ENCODE assay signal across 14 cellular contexts in genomic region chr5:82676663-82677062, GRCh38.
A peak's percentile ranks its signal among the peaks of the same experiment; 100 is the strongest.
DNase-seq lines count a peak whose midpoint lies in the region; ATAC-seq and TF ChIP-seq lines count a peak whose summit lies in the region.
"Had no signal": no experiment of that assay in that cellular context is flagged by ENCODE, and none has a peak within 500 bp of the region (broad histone marks: within the 10 kb centered on the region; RNA-seq: fewer than 3 reads in every experiment).

No MANE protein-coding gene starts in this region.

- no peaks in the 10 kb centered on the region for H3K36me3 ChIP-seq in mucosa of descending colon (ENCODE audit: low read depth)
- no peaks in the 10 kb centered on the region for H3K36me3 ChIP-seq in transverse colon
- H3K36me3 ChIP-seq: esophagus squamous epithelium had no signal

- no peak for TF ChIP-seq EP300 in transverse colon (IDR thresholded peaks at IDR 0.05; ENCODE audit: low read depth)

- no peaks in the 10 kb centered on the region for H3K27me3 Mint-ChIP-seq in T-helper 17 cell

- TF ChIP-seq POLR2A in transverse colon (IDR thresholded peaks at IDR 0.05) = no peak

- H3K27ac Mint-ChIP-seq in T-helper 17 cell = peak overlapping the region; percentile 79

- peak; percentile 79 for DNase-seq in CD1c-positive myeloid dendritic cell (ENCODE audit: extremely low spot score)
- no peak for DNase-seq in T-helper 17 cell
- DNase-seq in mucosa of descending colon = no peak
- no peak for DNase-seq in EL
- DNase-seq in transverse colon = no peak
- no peak for DNase-seq in left colon
- DNase-seq: activated gamma-delta T cell, AML-193, esophagus squamous epithelium, NCI-H146, SK-N-SH, testis had no signal

- in situ Hi-C loops in transverse colon (cut with MboI; ENCODE audit: low pct_ligation_motif_present in 1 of 4, low pct_unique_long_range_greater_than_20kb in 1 of 4, low sequenced_read_pairs in 3 of 4) = no loop called here

- peaks cover 12% of the 10 kb centered on the region for H3K4me1 Mint-ChIP-seq in T-helper 17 cell

- H3K27ac ChIP-seq in transverse colon = no peak overlapping the region
- H3K27ac ChIP-seq: esophagus squamous epithelium, testis had no signal

- H3K4me3 ChIP-seq in mucosa of descending colon (no peak overlapping the region), transverse colon (no peak overlapping the region)
- H3K4me3 ChIP-seq: esophagus squamous epithelium, testis had no signal

- no peak for TF ChIP-seq CTCF in mucosa of descending colon (IDR thresholded peaks at IDR 0.05)
- TF ChIP-seq CTCF in transverse colon (IDR thresholded peaks at IDR 0.05) = no peak

- intact Hi-C loops in mucosa of descending colon (cut with DNase I, micrococcal nuclease) = no loop called here
- intact Hi-C loops in transverse colon (cut with DNase I; ENCODE audit: low total_unique reads) = no loop called here
- intact Hi-C loops in left colon (cut with DNase I, micrococcal nuclease) = no loop called here

- H3K4me1 ChIP-seq in mucosa of descending colon (ENCODE audit: low read depth) = no peaks in the 10 kb centered on the region
- H3K4me1 ChIP-seq in transverse colon = no peaks in the 10 kb centered on the region
- H3K4me1 ChIP-seq: esophagus squamous epithelium, testis had no signal

- H3K4me3 Mint-ChIP-seq in T-helper 17 cell = peak overlapping the region; percentile 56

- no peaks in the 10 kb centered on the region for H3K9me3 ChIP-seq in T-helper 17 cell (ENCODE audit: control insufficient read depth, low read length, poor library complexity, severe bottlenecking)
- H3K9me3 ChIP-seq in mucosa of descending colon = no peaks in the 10 kb centered on the region
- H3K9me3 ChIP-seq in transverse colon = no peaks in the 10 kb centered on the region
- H3K9me3 ChIP-seq: esophagus squamous epithelium, SK-N-SH, testis had no signal

- H3K36me3 Mint-ChIP-seq in T-helper 17 cell (ENCODE audit: low read depth) = no peaks in the 10 kb centered on the region

- ATAC-seq in GM18870 (IDR thresholded peaks at IDR 0.05; ENCODE audit: unreplicated experiment) (peak; percentile 90), HG02852 (IDR thresholded peaks at IDR 0.05; ENCODE audit: unreplicated experiment) (peak; percentile 87), T-helper 17 cell (peak; percentile 47), mucosa of descending colon (no peak), left colon (no peak)

- no peaks in the 10 kb centered on the region for H3K27me3 ChIP-seq in transverse colon
- H3K27me3 ChIP-seq: esophagus squamous epithelium, testis had no signal

- WGBS in transverse colon (ENCODE audit: low coverage in 1 of 2), 2 donors = 67 to 69% methylated on average over 3 to 4 of the region's 4 CpGs

Comparison
In these comparisons a context has a peak if more than half of its experiments do, and no peak if none do; other contexts are left out.
1. ATAC-seq: peak in GM18870 (single experiment), HG02852 (single experiment) and T-helper 17 cell (single experiment); none in mucosa of descending colon (single experiment) and left colon (single experiment).